ENCODE assay signal across 16 cellular contexts in genomic region chr4:140176735-140177134, GRCh38. TPM values are rescaled to one million over a fixed set of nuclear protein-coding genes. Genes with fewer than 3 reads are reported as not detected.
DNase-seq lines count a peak whose midpoint lies in the region; ATAC-seq and TF ChIP-seq lines count a peak whose summit lies in the region.
"Had no signal": no experiment of that assay in that cellular context is flagged by ENCODE, and none has a peak within 500 bp of the region (broad histone marks: within the 10 kb centered on the region; RNA-seq: fewer than 3 reads in every experiment).

No MANE protein-coding gene starts in this region.

- DNase-seq in GM23248 = peak; percentile 52
- peak; percentile 73 for DNase-seq in PC-3
- peak; percentile 42 for DNase-seq in epithelial cell of esophagus (ENCODE audit: low read depth)
- DNase-seq in osteoblast (ENCODE audit: insufficient read length, low spot score, missing footprints) = peak; percentile 22
- no peak for DNase-seq in MG63
- DNase-seq: activated CD4-positive, CD25-positive, alpha-beta regulatory T cell treated with anti-CD3 and anti-CD28 coated beads, Interleukin-2, amount 50 U/mL, for 72 hours; MM.1S; naive thymus-derived CD8-positive, alpha-beta T cell; NCI-H526; psoas muscle; SJCRH30; spleen; T-helper 9 cell had no signal

- H2AFZ ChIP-seq in GM23248 (no peak overlapping the region), PC-3 (ENCODE audit: low read length) (no peak overlapping the region), osteoblast (ENCODE audit: low read length) (no peak overlapping the region)

- CTCF ChIA-PET in PC-3 (lab: Charles Lee) = no interaction called here

- in situ Hi-C loops in GM23248 (cut with MboI) = no loop called here

- WGBS in GM23248 (ENCODE audit: low coverage in 1 of 2, low lambda C conversion rate in 2 of 2, missing lambda C conversion rate in 2 of 2), 2 experiments = 43 to 56% methylated on average over 3 of the region's 3 CpGs

- H3F3A ChIP-seq in GM23248 (ENCODE audit: insufficient read depth) = no peaks in the 10 kb centered on the region
- no peaks in the 10 kb centered on the region for H3F3A ChIP-seq in PC-3 (ENCODE audit: low read length, unreplicated experiment)

- H3K27ac ChIP-seq in GM23248 (no peak overlapping the region), PC-3 (ENCODE audit: low read length) (no peak overlapping the region), osteoblast (ENCODE audit: low read depth, low read length) (no peak overlapping the region)
- H3K27ac ChIP-seq: psoas muscle, SJCRH30, spleen had no signal

- no peaks in the 10 kb centered on the region for H3K9me3 ChIP-seq in GM23248 (ENCODE audit: low read depth)
- no peaks in the 10 kb centered on the region for H3K9me3 ChIP-seq in PC-3 (ENCODE audit: low read length)
- no peaks in the 10 kb centered on the region for H3K9me3 ChIP-seq in osteoblast (ENCODE audit: low read depth, low read length)
- no peaks in the 10 kb centered on the region for H3K9me3 ChIP-seq in MG63
- H3K9me3 ChIP-seq: psoas muscle, SJCRH30, spleen had no signal

- POLR2A ChIA-PET in PC-3 (lab: Charles Lee; ENCODE audit: unreplicated experiment) = no interaction called here

- no peak for TF ChIP-seq CTCF in PC-3 (conservative IDR thresholded peaks at IDR 0.05; ENCODE audit: low read depth, low read length)
- TF ChIP-seq CTCF in epithelial cell of esophagus (IDR thresholded peaks at IDR 0.05; ENCODE audit: insufficient read depth, low read depth, low read length, missing control alignments) = no peak
- TF ChIP-seq CTCF in osteoblast (IDR thresholded peaks at IDR 0.05; ENCODE audit: extremely low read depth, low read depth, low read length) = no peak

- H3K27me3 ChIP-seq in GM23248 (replicated peaks; ENCODE audit: insufficient read depth) (no peaks in the 10 kb centered on the region), PC-3 (ENCODE audit: low read length) (no peaks in the 10 kb centered on the region), osteoblast (ENCODE audit: insufficient read depth, low read length) (no peaks in the 10 kb centered on the region), MG63 (no peaks in the 10 kb centered on the region)
- H3K27me3 ChIP-seq: SJCRH30 had no signal

- no TSS peak for BruUV-seq in PC-3 (replicated peaks; lab: Mats Ljungman, UMichigan)

- H3K4me3 ChIP-seq in GM23248 (no peak overlapping the region), PC-3 (ENCODE audit: low read length) (no peak overlapping the region), epithelial cell of esophagus (ENCODE audit: low read length) (no peak overlapping the region), osteoblast (ENCODE audit: insufficient read depth, low read length) (no peak overlapping the region), MG63 (no peak overlapping the region)
- H3K4me3 ChIP-seq: psoas muscle, SJCRH30, spleen had no signal

- H4K20me1 ChIP-seq in GM23248 (ENCODE audit: insufficient read depth) = no peaks in the 10 kb centered on the region
- no peaks in the 10 kb centered on the region for H4K20me1 ChIP-seq in PC-3 (ENCODE audit: low read length)
- no peaks in the 10 kb centered on the region for H4K20me1 ChIP-seq in osteoblast (ENCODE audit: insufficient read depth, low read length)

- peak; percentile 88 for ATAC-seq in PC-3
- ATAC-seq in HG03439 (IDR thresholded peaks at IDR 0.05; ENCODE audit: unreplicated experiment) = no peak
- ATAC-seq in HG03432 (IDR thresholded peaks at IDR 0.05; ENCODE audit: unreplicated experiment) = no peak
- ATAC-seq: activated T-helper 17 cell treated with anti-CD3 and anti-CD28 coated beads, Interleukin-2, amount 50 U/mL, for 72 hours; naive thymus-derived CD8-positive, alpha-beta T cell; psoas muscle had no signal

- H3K4me2 ChIP-seq in GM23248 (ENCODE audit: unreplicated experiment) (no peak overlapping the region), PC-3 (ENCODE audit: low read length) (no peak overlapping the region), osteoblast (ENCODE audit: insufficient read depth, low read length) (no peak overlapping the region)

- H3K9me2 ChIP-seq in GM23248 (ENCODE audit: insufficient read depth) = no peaks in the 10 kb centered on the region
- no peaks in the 10 kb centered on the region for H3K9me2 ChIP-seq in PC-3 (replicated peaks; ENCODE audit: low read length)

- intact Hi-C loops in PC-3 (cut with micrococcal nuclease) = no loop called here

- H3K4me1 ChIP-seq in GM23248 (ENCODE audit: insufficient read depth) (no peaks in the 10 kb centered on the region), PC-3 (ENCODE audit: insufficient read depth, low read length) (peaks cover 18% of the 10 kb centered on the region), osteoblast (ENCODE audit: insufficient read depth, low read length) (no peaks in the 10 kb centered on the region)
- H3K4me1 ChIP-seq: psoas muscle, SJCRH30, spleen had no signal

- H3K79me2 ChIP-seq in GM23248 (ENCODE audit: insufficient read depth) (no peaks in the 10 kb centered on the region), PC-3 (ENCODE audit: low read length) (no peaks in the 10 kb centered on the region), osteoblast (ENCODE audit: insufficient read depth, low read length) (no peaks in the 10 kb centered on the region)

- H3K36me3 ChIP-seq in GM23248 (ENCODE audit: low read depth) (no peaks in the 10 kb centered on the region), PC-3 (ENCODE audit: low read depth, low read length) (no peaks in the 10 kb centered on the region), osteoblast (ENCODE audit: insufficient read depth, low read length) (no peaks in the 10 kb centered on the region), MG63 (no peaks in the 10 kb centered on the region)
- H3K36me3 ChIP-seq: SJCRH30, spleen had no signal

- no peak overlapping the region for H3K9ac ChIP-seq in GM23248
- no peak overlapping the region for H3K9ac ChIP-seq in PC-3 (ENCODE audit: low read length)

RNA-seq across cellular contexts. Expression of gene MAML3, which starts 22.8 kb away (rescaled TPM):
- total RNA-seq in GM23248 (2014; rRNA removed; shearing (Covaris generic)) = 1.5 and 1.9 TPM in 2 replicates
- 0.61 and 0.96 TPM in 2 replicates for polyA plus RNA-seq in GM23248 (2016; fragmentation: Nextera tagmentation; extraction: Ambion mirVana)
- total RNA-seq in PC-3 (2014; rRNA removed) (3.9 and 4.3 TPM in 2 replicates), osteoblast (0.59 and 0.72 TPM in 2 replicates)
- total RNA-seq in MG63 (2014; rRNA removed; shearing (Covaris generic); ENCODE audit: low replicate concordance) = 0.12 and 0.13 TPM in 2 replicates
